In the genomic region with DNA sequence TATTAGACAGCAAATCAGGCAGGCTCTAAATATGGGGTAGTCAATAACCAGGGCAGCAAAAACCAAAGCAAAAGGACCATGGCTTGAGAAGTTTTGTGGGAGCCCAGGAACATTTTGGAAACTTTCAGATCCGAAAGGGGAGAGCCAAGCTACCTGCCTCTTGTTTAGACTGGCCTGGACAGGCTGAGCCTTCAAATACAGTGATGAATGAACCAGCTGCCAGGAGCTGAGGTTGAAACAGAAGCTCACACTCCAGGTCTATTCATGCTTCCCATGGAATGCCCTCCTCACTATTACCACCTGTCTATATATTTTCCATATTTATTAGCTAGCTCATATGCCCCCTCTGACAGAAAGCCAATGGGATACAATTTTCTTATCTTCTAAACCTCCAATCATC, we compare ENCODE assay signal across 22 cellular contexts.
"Had no signal": no experiment of that assay in that cellular context is flagged by ENCODE, and none has a peak within 500 bp of the region (broad histone marks: within the 10 kb centered on the region; RNA-seq: fewer than 3 reads in every experiment).

No MANE protein-coding gene starts in this region.

- DNase-seq: activated CD4-positive, alpha-beta T cell treated with anti-CD3 and anti-CD28 coated beads for 36 hours; activated CD4-positive, alpha-beta T cell treated with anti-CD3 and anti-CD28 coated beads, Interleukin-2, amount 10 ng/mL, durations not matched to agents 7 days and 5 days; activated CD4-positive, alpha-beta T cell treated with anti-CD3 and anti-CD28 coated beads, Interleukin-2, amount 50 U/mL, for 48 hours; activated CD8-positive, alpha-beta T cell treated with anti-CD3 and anti-CD28 coated beads, Interleukin-2, amount 10 ng/mL, durations not matched to agents 7 days and 5 days; activated gamma-delta T cell treated with Interleukin-2 at 50 U/mL for 16 hours; activated naive CD4-positive, alpha-beta T cell treated with anti-CD3 and anti-CD28 coated beads for 36 hours; activated T-cell treated with anti-CD3 and anti-CD28 coated beads for 4 hours; activated T-cell treated with anti-CD3 and anti-CD28 coated beads, Interleukin-2, amount 50 U/mL, for 4 hours; adrenal gland; body of pancreas; NCI-H1092 treated with DMSO at 0.1 percent for 48 hours; NCI-H1417; NCI-H146; NCI-H1930; NCI-H226; NCI-H446 treated with DMSO at 0.1 percent for 48 hours; SHP77; SJCRH30 had no signal

- ATAC-seq: activated CD4-positive, alpha-beta T cell treated with anti-CD3 and anti-CD28 coated beads for 36 hours; activated CD4-positive, CD25-positive, alpha-beta regulatory T cell treated with anti-CD3 and anti-CD28 coated beads, Interleukin-2, amount 50 U/mL, for 24 hours; activated CD8-positive, alpha-beta T cell treated with anti-CD3 and anti-CD28 coated beads, Interleukin-2, amount 10 ng/mL, durations not matched to agents 7 days and 5 days; activated naive CD4-positive, alpha-beta T cell treated with anti-CD3 and anti-CD28 coated beads, Interleukin-2, amount 50 U/mL, for 72 hours; activated T-cell treated with anti-CD3 and anti-CD28 coated beads, Interleukin-2, amount 50 U/mL, for 4 hours; body of pancreas; Panc1; WTC11 had no signal
